8 cellular contexts compared by ENCODE assay signal in the genomic region with DNA sequence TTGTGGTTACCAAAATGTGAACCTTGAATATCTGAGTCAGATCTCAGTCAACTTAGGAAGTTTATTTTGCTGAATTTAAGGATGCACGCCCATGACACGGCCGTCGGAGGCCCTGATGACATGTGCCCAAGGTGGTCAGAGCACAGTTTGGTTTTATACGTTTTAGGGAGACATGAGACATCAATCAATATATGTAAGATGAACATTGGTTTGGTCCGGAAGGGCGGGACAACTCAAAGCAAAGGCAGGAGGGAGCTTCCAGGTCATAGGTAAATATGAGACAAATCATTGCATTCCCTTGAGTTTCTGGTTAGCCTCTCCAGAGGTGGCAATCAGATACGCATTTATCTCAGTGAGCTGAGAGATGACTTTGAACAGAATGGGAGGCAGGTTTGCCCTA. TPM values are rescaled to one million over a fixed set of nuclear protein-coding genes. Genes with fewer than 3 reads are reported as not detected.
DNase-seq lines count a peak whose midpoint lies in the region; ATAC-seq, FAIRE-seq and TF ChIP-seq lines count a peak whose summit lies in the region.

No MANE protein-coding gene starts in this region.

- DNase-seq in activated CD4-positive, alpha-beta T cell treated with anti-CD3 and anti-CD28 coated beads for 36 hours, result peak; percentile 60
- no peak for DNase-seq in activated CD4-positive, alpha-beta T cell treated with anti-CD3 and anti-CD28 coated beads, Interleukin-2, amount 50 U/mL, for 4 hours
- no peak for DNase-seq in activated CD8-positive, alpha-beta T cell treated with anti-CD3 and anti-CD28 coated beads, Interleukin-2, amount 10 ng/mL, durations not matched to agents 7 days and 5 days
- no peak for DNase-seq in keratinocyte (ENCODE audit: low read depth, low spot score)
- no peak for DNase-seq in stimulated activated CD8-positive, alpha-beta memory T cell treated with anti-CD3 and anti-CD28 coated beads, Interleukin-4, amount 100 ng/mL, for 48 hours

- CTCF ChIA-PET in activated CD4-positive, alpha-beta T cell treated with anti-CD3 and anti-CD28 coated beads for 36 hours (lab: Charles Lee), result interaction anchor here (0.8 to 2.1 kb wide), 4 partner anchors 13 to 1375 kb away, joined by 3 to 10 read pairs (median 3); no protein-coding TSS in a partner anchor
- CTCF ChIA-PET in activated CD8-positive, alpha-beta T cell treated with anti-CD3 and anti-CD28 coated beads, Interleukin-2, amount 10 ng/mL, durations not matched to agents 7 days and 5 days (lab: Charles Lee), result interaction anchor here (1.0 to 4.4 kb wide), 4 partner anchors 9 to 102 kb away, joined by 3 to 18 read pairs (median 8); no protein-coding TSS in a partner anchor

- peaks cover 30% of the 10 kb centered on the region for H3K4me1 ChIP-seq in keratinocyte (ENCODE audit: control insufficient read depth, extremely low read depth, insufficient read depth, low read length)
- H3K4me1 ChIP-seq in subcutaneous abdominal adipose tissue (ENCODE audit: control insufficient read depth in 5 of 5, insufficient read depth in 5 of 5, low read length in 5 of 5), result peaks cover 4 to 42% (median 35%) of the 10 kb centered on the region in 5 donors

- H3K27me3 Mint-ChIP-seq in activated CD4-positive, alpha-beta T cell treated with anti-CD3 and anti-CD28 coated beads for 36 hours, result no peaks in the 10 kb centered on the region
- no peaks in the 10 kb centered on the region for H3K27me3 Mint-ChIP-seq in activated CD8-positive, alpha-beta T cell treated with anti-CD3 and anti-CD28 coated beads, Interleukin-2, amount 10 ng/mL, durations not matched to agents 7 days and 5 days (ENCODE audit: low read depth)

- peaks cover 5% of the 10 kb centered on the region for H4K20me1 ChIP-seq in keratinocyte (ENCODE audit: control insufficient read depth, extremely low read depth, insufficient read depth, low read length)

- H3K27ac Mint-ChIP-seq in activated CD4-positive, alpha-beta T cell treated with anti-CD3 and anti-CD28 coated beads for 36 hours, result peak overlapping the region; percentile 90
- peak overlapping the region; percentile 84 for H3K27ac Mint-ChIP-seq in activated CD8-positive, alpha-beta T cell treated with anti-CD3 and anti-CD28 coated beads, Interleukin-2, amount 10 ng/mL, durations not matched to agents 7 days and 5 days

- intact Hi-C loops in activated CD4-positive, alpha-beta T cell treated with anti-CD3 and anti-CD28 coated beads for 36 hours (cut with DNase I, micrococcal nuclease), result no loop called here

- no peaks in the 10 kb centered on the region for H3K9me1 ChIP-seq in keratinocyte (ENCODE audit: control insufficient read depth, extremely low read depth, insufficient read depth, low read length)

- FAIRE-seq in keratinocyte (lab: Jason Lieb, UNC), result no peak

- peak overlapping the region; percentile 95 for H3K4me3 Mint-ChIP-seq in activated CD4-positive, alpha-beta T cell treated with anti-CD3 and anti-CD28 coated beads for 36 hours
- H3K4me3 Mint-ChIP-seq in activated CD8-positive, alpha-beta T cell treated with anti-CD3 and anti-CD28 coated beads, Interleukin-2, amount 10 ng/mL, durations not matched to agents 7 days and 5 days, result peak overlapping the region; percentile 92

- peak overlapping the region; percentile 97 for H3K4me2 ChIP-seq in keratinocyte (ENCODE audit: control insufficient read depth, extremely low read depth, insufficient read depth, low read depth, low read length)

- no peak for ATAC-seq in activated CD4-positive, alpha-beta T cell treated with anti-CD3 and anti-CD28 coated beads for 36 hours
- no peak for ATAC-seq in activated CD8-positive, alpha-beta T cell treated with anti-CD3 and anti-CD28 coated beads, Interleukin-2, amount 10 ng/mL, durations not matched to agents 7 days and 5 days
- ATAC-seq in HG03025 (IDR thresholded peaks at IDR 0.05; ENCODE audit: low FRiP score, unreplicated experiment) (no peak), GM21447 (IDR thresholded peaks at IDR 0.05; ENCODE audit: unreplicated experiment) (no peak)

- H3K27me3 ChIP-seq in keratinocyte (ENCODE audit: control insufficient read depth, extremely low read depth, insufficient read depth, low read length) (no peaks in the 10 kb centered on the region), subcutaneous abdominal adipose tissue (ENCODE audit: control insufficient read depth in 5 of 5, insufficient read depth in 4 of 5, low read length in 5 of 5) (no peaks in the 10 kb centered on the region)

- H3K9me3 Mint-ChIP-seq in activated CD4-positive, alpha-beta T cell treated with anti-CD3 and anti-CD28 coated beads for 36 hours (ENCODE audit: low read depth), result no peaks in the 10 kb centered on the region
- H3K9me3 Mint-ChIP-seq in activated CD8-positive, alpha-beta T cell treated with anti-CD3 and anti-CD28 coated beads, Interleukin-2, amount 10 ng/mL, durations not matched to agents 7 days and 5 days (ENCODE audit: insufficient read depth), result no peaks in the 10 kb centered on the region

- H3K79me2 ChIP-seq in keratinocyte (ENCODE audit: control insufficient read depth, insufficient read depth, low read length), result peaks cover 36% of the 10 kb centered on the region

- peaks cover 59% of the 10 kb centered on the region for H3K4me1 Mint-ChIP-seq in activated CD4-positive, alpha-beta T cell treated with anti-CD3 and anti-CD28 coated beads for 36 hours
- H3K4me1 Mint-ChIP-seq in activated CD8-positive, alpha-beta T cell treated with anti-CD3 and anti-CD28 coated beads, Interleukin-2, amount 10 ng/mL, durations not matched to agents 7 days and 5 days (ENCODE audit: low read depth), result peaks cover 62% of the 10 kb centered on the region

- POLR2A ChIA-PET in activated CD4-positive, alpha-beta T cell treated with anti-CD3 and anti-CD28 coated beads for 36 hours (lab: Charles Lee), result interaction anchor here (1.2 kb wide), 1 partner anchor 75 kb away, joined by 7 read pairs; no protein-coding TSS in a partner anchor
- POLR2A ChIA-PET in activated CD8-positive, alpha-beta T cell treated with anti-CD3 and anti-CD28 coated beads, Interleukin-2, amount 10 ng/mL, durations not matched to agents 7 days and 5 days (lab: Charles Lee), result interaction anchor here (0.6 to 5.6 kb wide), 9 partner anchors 8 to 210 kb away, joined by 3 to 36 read pairs (median 10); a partner anchor contains a TSS

- peak overlapping the region; percentile 89 for H2AFZ ChIP-seq in keratinocyte (ENCODE audit: control insufficient read depth, low read length)

- H3K9me3 ChIP-seq in keratinocyte (ENCODE audit: control insufficient read depth, low read depth, low read length) (no peaks in the 10 kb centered on the region), subcutaneous abdominal adipose tissue (ENCODE audit: control insufficient read depth in 5 of 5, low read length in 5 of 5) (no peaks in the 10 kb centered on the region)

- H3K36me3 ChIP-seq in keratinocyte (ENCODE audit: control insufficient read depth in 2 of 2, extremely low read depth in 1 of 2, insufficient read depth in 2 of 2, low read length in 2 of 2), result peaks cover 0 to 9% of the 10 kb centered on the region in 2 experiments
- peaks cover 0 to 4% (median 4%) of the 10 kb centered on the region in 5 donors for H3K36me3 ChIP-seq in subcutaneous abdominal adipose tissue (ENCODE audit: control insufficient read depth in 5 of 5, insufficient read depth in 5 of 5, low read length in 5 of 5)

- H3K27ac ChIP-seq in keratinocyte (ENCODE audit: control insufficient read depth, insufficient read depth, low read length) (peak overlapping the region; percentile 97), subcutaneous abdominal adipose tissue (ENCODE audit: low read depth, low read length) (peak overlapping the region; percentile 97)

- peaks cover 16% of the 10 kb centered on the region for H3K36me3 Mint-ChIP-seq in activated CD4-positive, alpha-beta T cell treated with anti-CD3 and anti-CD28 coated beads for 36 hours (ENCODE audit: low read depth)
- H3K36me3 Mint-ChIP-seq in activated CD8-positive, alpha-beta T cell treated with anti-CD3 and anti-CD28 coated beads, Interleukin-2, amount 10 ng/mL, durations not matched to agents 7 days and 5 days (ENCODE audit: low read depth), result peaks cover 26% of the 10 kb centered on the region

- peak overlapping the region; percentile 100 for H3K9ac ChIP-seq in keratinocyte (ENCODE audit: control insufficient read depth, extremely low read depth, insufficient read depth, low read length)
- peak overlapping the region in 4 of 5 donors; percentile 72 to 99 (median 96) for H3K9ac ChIP-seq in subcutaneous abdominal adipose tissue (ENCODE audit: low read length in 5 of 5)

- dilution Hi-C loops in keratinocyte (cut with MboI; ENCODE audit: extremely low pct_ligation_motif_present, low sequenced_read_pairs), result no loop called here

- TF ChIP-seq CTCF in keratinocyte (optimal IDR thresholded peaks at IDR 0.05 in 1 of 3, IDR thresholded peaks at IDR 0.05 in 1 of 3, conservative IDR thresholded peaks at IDR 0.05 in 1 of 3; ENCODE audit: extremely low read depth in 1 of 3, insufficient read depth in 2 of 3, low read length in 3 of 3), result no peak

- peak overlapping the region in 2 of 3 experiments; percentile 79 to 99 for H3K4me3 ChIP-seq in keratinocyte (ENCODE audit: control insufficient read depth in 2 of 3, extremely low read depth in 1 of 3, insufficient read depth in 2 of 3, low read depth in 1 of 3, low read length in 3 of 3)
- H3K4me3 ChIP-seq in subcutaneous abdominal adipose tissue (ENCODE audit: low read depth in 1 of 5, low read length in 5 of 5), result peak overlapping the region; percentile 65 to 100 (median 99)

RNA-seq across cellular contexts. Expression of a gene that starts 1.0 kb away (rescaled TPM):
- total RNA-seq in activated CD4-positive, alpha-beta T cell treated with anti-CD3 and anti-CD28 coated beads for 36 hours, result 10 to 100 TPM; 60.9 to 74.1 TPM
- total RNA-seq in activated CD8-positive, alpha-beta T cell treated with anti-CD3 and anti-CD28 coated beads, Interleukin-2, amount 10 ng/mL, durations not matched to agents 7 days and 5 days, result 100 to 1,000 TPM; 110 to 117 TPM
- polyA plus RNA-seq in keratinocyte, result 97.3 to 124 TPM (median 115 TPM) in 3 replicates
- polyA plus RNA-seq in keratinocyte (2011; ENCODE audit: low read depth), result 80.2 TPM
- polyA plus RNA-seq in keratinocyte (2011; cell fraction: cytosol; rRNA removed), result 84.1 and 131 TPM in 2 replicates
- 97.5 and 103 TPM in 2 replicates for polyA plus RNA-seq in keratinocyte (2011; cell fraction: nucleus; rRNA removed)
- polyA plus RNA-seq in keratinocyte (2012; ENCODE audit: low replicate concordance), result 58.7 and 113 TPM in 2 replicates
- polyA minus RNA-seq in keratinocyte, result 72.7 to 98.4 TPM (median 93.8 TPM) in 3 replicates
- polyA minus RNA-seq in keratinocyte (2011; cell fraction: cytosol; rRNA and poly(A)+ RNA removed), result 74.4 TPM
- 32.7 and 42.4 TPM in 2 replicates for polyA minus RNA-seq in keratinocyte (2011; cell fraction: nucleus; rRNA and poly(A)+ RNA removed)

RNA-seq across cellular contexts. Expression of a gene that starts 29.5 kb away (rescaled TPM):
- total RNA-seq in activated CD4-positive, alpha-beta T cell treated with anti-CD3 and anti-CD28 coated beads for 36 hours, result not detected
- total RNA-seq in activated CD8-positive, alpha-beta T cell treated with anti-CD3 and anti-CD28 coated beads, Interleukin-2, amount 10 ng/mL, durations not matched to agents 7 days and 5 days, result 1 to 10 TPM; 8.5 to 9.5 TPM
- polyA plus RNA-seq in keratinocyte, result not detected in 3 replicates
- not detected for polyA plus RNA-seq in keratinocyte (2011; ENCODE audit: low read depth)
- polyA plus RNA-seq in keratinocyte (2011; cell fraction: cytosol; rRNA removed), result 0.21 and 0.33 TPM in 2 replicates
- polyA plus RNA-seq in keratinocyte (2011; cell fraction: nucleus; rRNA removed), result not detected in 2 replicates
- polyA plus RNA-seq in keratinocyte (2012; ENCODE audit: low replicate concordance), result not detected in 2 replicates
- not detected in 3 replicates for polyA minus RNA-seq in keratinocyte
- polyA minus RNA-seq in keratinocyte (2011; cell fraction: cytosol; rRNA and poly(A)+ RNA removed), result not detected
- not detected in 2 replicates for polyA minus RNA-seq in keratinocyte (2011; cell fraction: nucleus; rRNA and poly(A)+ RNA removed)

Comparison
In these comparisons a context has a peak if more than half of its experiments do, and no peak if none do; other contexts are left out.
1. RNA of a gene that starts 29.5 kb away (total RNA-seq): 8.5 to 9.5 TPM in activated CD8-positive, alpha-beta T cell treated with anti-CD3 and anti-CD28 coated beads, Interleukin-2, amount 10 ng/mL, durations not matched to agents 7 days and 5 days; not detected in activated CD4-positive, alpha-beta T cell treated with anti-CD3 and anti-CD28 coated beads for 36 hours; every median in the first group is over 4 times any median in the second.